In the genomic region with DNA sequence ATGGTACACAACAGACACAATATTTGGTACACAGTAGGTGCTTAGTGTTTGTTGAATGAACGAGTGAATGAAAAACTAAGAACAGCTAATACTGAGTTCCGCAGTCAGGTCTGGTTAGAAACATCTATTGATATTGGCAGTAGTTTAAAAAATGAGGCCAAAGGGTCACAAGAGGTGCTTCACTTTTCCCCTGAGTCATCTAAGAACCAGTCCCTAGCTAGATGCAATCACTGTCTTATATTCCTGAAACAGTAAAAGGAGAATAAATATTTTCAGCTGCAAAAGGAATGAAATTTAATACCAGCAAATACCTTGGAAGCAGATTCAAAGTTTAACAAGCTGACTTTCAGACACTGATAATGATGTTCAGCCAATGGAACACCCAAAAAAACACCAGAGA, we compare ENCODE assay signal across 22 cellular contexts. TPM values are rescaled to one million over a fixed set of nuclear protein-coding genes. Genes with fewer than 3 reads are reported as not detected.
DNase-seq lines count a peak whose midpoint lies in the region; ATAC-seq and TF ChIP-seq lines count a peak whose summit lies in the region.
"Had no signal": no experiment of that assay in that cellular context is flagged by ENCODE, and none has a peak within 500 bp of the region (broad histone marks: within the 10 kb centered on the region; RNA-seq: fewer than 3 reads in every experiment).

No MANE protein-coding gene starts in this region.

- no peaks in the 10 kb centered on the region for H4K20me1 ChIP-seq in GM23248 (ENCODE audit: insufficient read depth)
- no peaks in the 10 kb centered on the region for H4K20me1 ChIP-seq in PC-3 (ENCODE audit: low read length)

- ATAC-seq in PC-3 (peak; percentile 71), HG03520 (IDR thresholded peaks at IDR 0.05; ENCODE audit: unreplicated experiment) (no peak)
- ATAC-seq: A549, GM12878, HCT116 had no signal

- H3F3A ChIP-seq in GM23248 (ENCODE audit: insufficient read depth) = no peaks in the 10 kb centered on the region
- H3F3A ChIP-seq in PC-3 (ENCODE audit: low read length, unreplicated experiment) = no peaks in the 10 kb centered on the region

- no peak overlapping the region for H2AFZ ChIP-seq in GM23248
- H2AFZ ChIP-seq in PC-3 (ENCODE audit: low read length) = no peak overlapping the region

- H3K9me2 ChIP-seq in GM23248 (ENCODE audit: insufficient read depth) = no peaks in the 10 kb centered on the region
- H3K9me2 ChIP-seq in PC-3 (replicated peaks; ENCODE audit: low read length) = no peaks in the 10 kb centered on the region

- no peaks in the 10 kb centered on the region for H3K9me3 ChIP-seq in GM23248 (ENCODE audit: low read depth)
- no peaks in the 10 kb centered on the region for H3K9me3 ChIP-seq in PC-3 (ENCODE audit: low read length)
- H3K9me3 ChIP-seq: A549 had no signal

- H3K9ac ChIP-seq in GM23248 (no peak overlapping the region), PC-3 (ENCODE audit: low read length) (no peak overlapping the region)

- H3K27ac ChIP-seq in GM23248 (no peak overlapping the region), PC-3 (ENCODE audit: low read length) (peak overlapping the region; percentile 49), brain microvascular endothelial cell (no peak overlapping the region), RWPE1 (no peak overlapping the region)
- H3K27ac ChIP-seq: A549, HL-60 had no signal

- DNase-seq in GM23248 (peak; percentile 22), PC-3 (peak; percentile 83), choroid plexus epithelial cell (ENCODE audit: low read depth) (peak; percentile 52), kidney tubule cell (ENCODE audit: low spot score) (peak; percentile 7), brain microvascular endothelial cell (no peak), KBM-7 (no peak), RWPE1 (ENCODE audit: low spot score) (no peak)
- DNase-seq: Calu3; CD4-positive, alpha-beta memory T cell; EL; MV-4-11; NCI-H1417; NCI-H187; NCI-H2107; NCI-H510A treated with DMSO at 0.1 percent for 48 hours; NCI-H774; SHP77 treated with DMSO at 0.1 percent for 48 hours had no signal

- no peaks in the 10 kb centered on the region for H3K27me3 ChIP-seq in GM23248 (replicated peaks; ENCODE audit: insufficient read depth)
- no peaks in the 10 kb centered on the region for H3K27me3 ChIP-seq in PC-3 (ENCODE audit: low read length)
- H3K27me3 ChIP-seq in brain microvascular endothelial cell (replicated peaks) = no peaks in the 10 kb centered on the region

- no TSS peak for BruUV-seq in PC-3 (replicated peaks; lab: Mats Ljungman, UMichigan)

- in situ Hi-C loops in GM23248 (cut with MboI) = no loop called here
- in situ Hi-C loops in brain microvascular endothelial cell (cut with HindIII; ENCODE audit: low pct_ligation_motif_present, low sequenced_read_pairs) = no loop called here
- in situ Hi-C loops in KBM-7 (cut with MboI; ENCODE audit: low pct_unique_long_range_greater_than_20kb, low sequenced_read_pairs) = no loop called here

- H3K36me3 ChIP-seq in GM23248 (ENCODE audit: low read depth) = peaks cover 56% of the 10 kb centered on the region
- peaks cover 36% of the 10 kb centered on the region for H3K36me3 ChIP-seq in PC-3 (ENCODE audit: low read depth, low read length)
- H3K36me3 ChIP-seq in brain microvascular endothelial cell (replicated peaks) = peaks cover 65% of the 10 kb centered on the region

- intact Hi-C loops in PC-3 (cut with micrococcal nuclease) = loop anchor here (5.0 to 10.0 kb wide), 3 partner anchors 52 to 370 kb away; a partner anchor contains a TSS

- POLR2A ChIA-PET in PC-3 (lab: Charles Lee; ENCODE audit: unreplicated experiment) (interaction anchor here (0.5 kb wide), 1 partner anchor 70 kb away, joined by 4 read pairs; no protein-coding TSS in a partner anchor), RWPE1 (lab: Yijun Ruan, JAX; ENCODE audit: low non-redundant PET) (no interaction called here)

- H3K4me2 ChIP-seq in GM23248 (ENCODE audit: unreplicated experiment) (no peak overlapping the region), PC-3 (ENCODE audit: low read length) (peak overlapping the region; percentile 41)
- H3K4me2 ChIP-seq: A549 had no signal

- H3K4me3 ChIP-seq in GM23248 (no peak overlapping the region), PC-3 (ENCODE audit: low read length) (no peak overlapping the region), choroid plexus epithelial cell (ENCODE audit: low read depth, low read length) (no peak overlapping the region), brain microvascular endothelial cell (ENCODE audit: low read depth, low read length) (no peak overlapping the region)
- H3K4me3 ChIP-seq: A549, GM12878 had no signal

- no peaks in the 10 kb centered on the region for H3K79me2 ChIP-seq in GM23248 (ENCODE audit: insufficient read depth)
- H3K79me2 ChIP-seq in PC-3 (ENCODE audit: low read length) = no peaks in the 10 kb centered on the region

- 95 to 98% methylated on average over 2 of the region's 2 CpGs for WGBS in GM23248 (ENCODE audit: low coverage in 1 of 2, low lambda C conversion rate in 2 of 2, missing lambda C conversion rate in 2 of 2), 2 experiments

- H3K4me1 ChIP-seq in GM23248 (ENCODE audit: insufficient read depth) (peaks cover 15% of the 10 kb centered on the region; the same call in 1 of the 2 replicates), PC-3 (ENCODE audit: insufficient read depth, low read length) (peaks cover 43% of the 10 kb centered on the region)

- CTCF ChIA-PET in PC-3 (lab: Charles Lee) (interaction anchor here (0.7 to 1.3 kb wide), 2 partner anchors 14 to 39 kb away, joined by 3 to 8 read pairs; no protein-coding TSS in a partner anchor), RWPE1 (lab: Yijun Ruan, JAX) (interaction anchor here (1.5 kb wide), 1 partner anchor 14 kb away, joined by 4 read pairs; no protein-coding TSS in a partner anchor)

- TF ChIP-seq CTCF in PC-3 (conservative IDR thresholded peaks at IDR 0.05; ENCODE audit: low read depth, low read length) (no peak), choroid plexus epithelial cell (conservative IDR thresholded peaks at IDR 0.05; ENCODE audit: low read depth, low read length) (no peak), brain microvascular endothelial cell (IDR thresholded peaks at IDR 0.05; ENCODE audit: low read depth, low read length, missing control alignments) (no peak), RWPE1 (conservative IDR thresholded peaks at IDR 0.05; ENCODE audit: low read depth) (no peak)

RNA-seq across cellular contexts. Expression of a gene that starts 54.5 kb away (rescaled TPM):
- 80.0 and 82.2 TPM in 2 replicates for total RNA-seq in GM23248 (2014; rRNA removed; shearing (Covaris generic))
- polyA plus RNA-seq in GM23248 (2016; fragmentation: Nextera tagmentation; extraction: Ambion mirVana) = 57.6 and 58.8 TPM in 2 replicates
- 33.9 and 37.9 TPM in 2 replicates for total RNA-seq in PC-3 (2014; rRNA removed)

Comparison
In these comparisons a context has a peak if more than half of its experiments do, and no peak if none do; other contexts are left out.
1. DNase-seq: peak in GM23248 (single experiment), PC-3 (single experiment), choroid plexus epithelial cell (single experiment) and kidney tubule cell (single experiment); none in brain microvascular endothelial cell (single experiment), KBM-7 (single experiment) and RWPE1 (single experiment).